ENCODE assay signal across 28 cellular contexts in genomic region chr13:75689686-75690085, GRCh38.
"Had no signal": no experiment of that assay in that cellular context is flagged by ENCODE, and none has a peak within 500 bp of the region (broad histone marks: within the 10 kb centered on the region; RNA-seq: fewer than 3 reads in every experiment).

No MANE protein-coding gene starts in this region.

- H3K27ac ChIP-seq: left lung, lower lobe of right lung, parathyroid adenoma, right atrium auricular region, right lobe of liver, testis, thyroid gland, transverse colon, upper lobe of left lung, vagina had no signal

- H3K4me3 ChIP-seq: left lung, lower lobe of right lung, right atrium auricular region, right lobe of liver, testis, thyroid gland, transverse colon, upper lobe of left lung, vagina had no signal

- H3K4me1 Mint-ChIP-seq: immature natural killer cell; nephron; neural crest cell; stimulated activated naive B cell treated with anti-CD40 and anti-IgM and Interleukin-4, amounts not matched to agents 10 μg/mL and 1 μg/mL and 100 μg/mL, for 72 hours had no signal

- H3K9me3 ChIP-seq: left lung, lower lobe of right lung, right atrium auricular region, right lobe of liver, testis, thyroid gland, transverse colon, upper lobe of left lung, vagina had no signal

- H3K27me3 Mint-ChIP-seq: naive thymus-derived CD8-positive, alpha-beta T cell; stimulated activated naive B cell treated with anti-CD40 and anti-IgM and Interleukin-4, amounts not matched to agents 10 μg/mL and 1 μg/mL and 100 μg/mL, for 72 hours; stimulated activated naive CD8-positive, alpha-beta T cell treated with anti-CD3 and anti-CD28 coated beads, Interleukin-15, Interleukin-2, amounts not matched to agents 100 ng/mL and 50 ng/mL, for 24 hours had no signal

- H3K4me1 ChIP-seq: left lung, lower lobe of right lung, parathyroid adenoma, right atrium auricular region, right lobe of liver, testis, transverse colon, vagina had no signal

- H3K9me3 Mint-ChIP-seq: immature natural killer cell; naive thymus-derived CD8-positive, alpha-beta T cell; neural crest cell; stimulated activated naive B cell treated with anti-CD40 and anti-IgM and Interleukin-4, amounts not matched to agents 10 μg/mL and 1 μg/mL and 100 μg/mL, for 72 hours; stimulated activated naive CD8-positive, alpha-beta T cell treated with anti-CD3 and anti-CD28 coated beads, Interleukin-15, Interleukin-2, amounts not matched to agents 100 ng/mL and 50 ng/mL, for 24 hours had no signal

- FAIRE-seq: islet of Langerhans, kidney had no signal

- ATAC-seq: left colon; left lung; lower lobe of right lung; naive thymus-derived CD8-positive, alpha-beta T cell; right lobe of liver; stimulated activated naive B cell treated with anti-CD40 and anti-IgM and Interleukin-4, amounts not matched to agents 10 μg/mL and 1 μg/mL and 100 μg/mL, for 72 hours had no signal

- H3K4me3 Mint-ChIP-seq: immature natural killer cell; naive thymus-derived CD8-positive, alpha-beta T cell; nephron; neural crest cell; stimulated activated naive B cell treated with anti-CD40 and anti-IgM and Interleukin-4, amounts not matched to agents 10 μg/mL and 1 μg/mL and 100 μg/mL, for 72 hours; stimulated activated naive CD8-positive, alpha-beta T cell treated with anti-CD3 and anti-CD28 coated beads, Interleukin-15, Interleukin-2, amounts not matched to agents 100 ng/mL and 50 ng/mL, for 24 hours had no signal

- DNase-seq: hypothalamus; immature natural killer cell; kidney; left colon; left lung; lower lobe of right lung; mammary epithelial cell; mesenchymal stem cell; naive thymus-derived CD8-positive, alpha-beta T cell; nucleus accumbens; right lobe of liver; stimulated activated CD4-positive, alpha-beta T cell treated with anti-CD3 and anti-CD28 coated beads, Interleukin-12 subunit alpha, Interleukin-12 subunit beta, amount 100 ng/mL, for 4 hours; stimulated activated CD4-positive, alpha-beta T cell treated with anti-CD3 and anti-CD28 coated beads, Interleukin-15, amount 100 ng/mL, for 24 hours; stimulated activated CD4-positive, alpha-beta T cell treated with anti-CD3 and anti-CD28 coated beads, Interleukin-2, amount 100 ng/mL, for 24 hours; stimulated activated CD4-positive, alpha-beta T cell treated with anti-CD3 and anti-CD28 coated beads, Interleukin-4, amount 100 ng/mL, for 1 hour; stimulated activated naive B cell treated with anti-CD40 and anti-IgM and Interleukin-4, amounts not matched to agents 10 μg/mL and 1 μg/mL and 100 μg/mL, for 72 hours; substantia nigra; testis; thyroid gland; transverse colon; upper lobe of left lung had no signal

- H3K36me3 Mint-ChIP-seq: immature natural killer cell had no signal

- H3K27ac Mint-ChIP-seq: immature natural killer cell; nephron; stimulated activated naive B cell treated with anti-CD40 and anti-IgM and Interleukin-4, amounts not matched to agents 10 μg/mL and 1 μg/mL and 100 μg/mL, for 72 hours; stimulated activated naive CD8-positive, alpha-beta T cell treated with anti-CD3 and anti-CD28 coated beads, Interleukin-15, Interleukin-2, amounts not matched to agents 100 ng/mL and 50 ng/mL, for 24 hours had no signal
